In the genomic region with DNA sequence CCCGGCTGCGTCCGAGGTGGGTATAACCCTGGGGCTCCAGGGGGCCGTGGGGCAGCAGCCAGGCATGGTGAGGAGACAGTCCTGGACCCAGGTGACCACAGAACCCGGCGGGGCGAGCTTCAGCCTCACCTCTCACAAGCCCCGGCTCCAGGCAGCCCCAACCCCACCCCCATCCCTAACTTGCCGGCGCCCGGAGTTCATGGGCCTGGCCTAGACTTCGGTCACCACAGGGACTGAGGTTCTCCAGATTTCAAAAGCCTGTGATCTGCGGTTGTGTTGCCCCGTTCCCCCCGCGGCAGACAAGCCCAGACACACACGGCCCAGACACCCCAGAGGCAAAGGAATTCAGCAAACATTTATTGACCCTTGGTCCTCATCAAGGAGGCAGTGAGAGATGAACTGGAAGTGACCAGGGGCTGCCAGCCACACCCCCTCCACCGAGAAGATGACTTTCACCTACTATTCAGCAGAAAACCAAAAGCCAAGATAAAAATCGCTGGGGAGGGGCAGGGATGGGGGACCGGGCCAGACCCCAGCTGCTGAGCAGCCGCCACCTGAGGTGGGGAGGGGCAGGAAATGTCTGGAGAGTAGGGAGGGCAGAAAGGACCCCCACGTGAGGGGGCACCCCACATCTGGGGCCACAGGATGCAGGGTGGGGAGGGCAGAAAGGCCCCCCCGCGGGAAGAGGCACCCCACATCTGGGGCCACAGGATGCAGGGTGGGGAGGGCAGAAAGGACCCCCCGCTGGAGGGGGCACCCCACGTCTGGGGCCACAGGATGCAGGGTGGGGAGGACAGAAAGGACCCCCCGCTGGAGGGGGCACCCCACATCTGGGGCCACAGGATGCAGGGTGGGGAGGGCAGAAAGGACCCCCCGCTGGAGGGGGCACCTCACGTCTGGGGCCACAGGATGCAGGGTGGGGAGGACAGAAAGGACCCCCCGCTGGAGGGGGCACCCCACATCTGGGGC, we compare ENCODE assay signal across 22 cellular contexts. TPM values are rescaled to one million over a fixed set of nuclear protein-coding genes. Genes with fewer than 3 reads are reported as not detected.
A peak's percentile ranks its signal among the peaks of the same experiment; 100 is the strongest.
DNase-seq lines count a peak whose midpoint lies in the region; ATAC-seq and TF ChIP-seq lines count a peak whose summit lies in the region.
"Had no signal": no experiment of that assay in that cellular context is flagged by ENCODE, and none has a peak within 500 bp of the region (broad histone marks: within the 10 kb centered on the region; RNA-seq: fewer than 3 reads in every experiment).

No MANE protein-coding gene starts in this region.

- no peak overlapping the region for H2AFZ ChIP-seq in SK-N-SH (ENCODE audit: low read depth)

- H3K36me3 Mint-ChIP-seq in progenitor cell of endocrine pancreas (ENCODE audit: insufficient read depth), result peaks cover 4% of the 10 kb centered on the region
- H3K36me3 Mint-ChIP-seq in activated T-helper 2 cell treated with anti-CD3 and anti-CD28 coated beads, Interferon-gamma antibody, Interleukin-2, Interleukin-4, amounts not matched to agents 10 μg/mL and 5 μg/mL and 100 μg/mL, durations not matched to agents 14 hours and 24 hours and 36 hours (ENCODE audit: low read depth), result no peaks in the 10 kb centered on the region

- POLR2A ChIA-PET in SK-N-SH (lab: Yijun Ruan, JAX), result no interaction called here

- peaks cover 7% of the 10 kb centered on the region; the same call in 1 of the 2 replicates for H3K27me3 ChIP-seq in SK-N-SH (ENCODE audit: insufficient read depth)
- H3K27me3 ChIP-seq: pancreas, SJSA1 had no signal

- H3K9me2 ChIP-seq in SK-N-SH, result no peaks in the 10 kb centered on the region

- H3K79me2 ChIP-seq in SK-N-SH (ENCODE audit: insufficient read depth), result no peaks in the 10 kb centered on the region

- intact Hi-C loops in activated T-helper 2 cell treated with anti-CD3 and anti-CD28 coated beads, Interferon-gamma antibody, Interleukin-2, Interleukin-4, amounts not matched to agents 10 μg/mL and 5 μg/mL and 100 μg/mL, durations not matched to agents 14 hours and 24 hours and 36 hours (cut with micrococcal nuclease), result no loop called here

- no peak overlapping the region for H3K4me2 ChIP-seq in SK-N-SH

- H3K27me3 Mint-ChIP-seq in progenitor cell of endocrine pancreas, result peaks cover 24% of the 10 kb centered on the region
- H3K27me3 Mint-ChIP-seq in activated T-helper 2 cell treated with anti-CD3 and anti-CD28 coated beads, Interferon-gamma antibody, Interleukin-2, Interleukin-4, amounts not matched to agents 10 μg/mL and 5 μg/mL and 100 μg/mL, durations not matched to agents 14 hours and 24 hours and 36 hours (ENCODE audit: low read depth), result peaks cover 25% of the 10 kb centered on the region

- H3F3A ChIP-seq in SK-N-SH (replicated peaks; ENCODE audit: insufficient read depth), result no peaks in the 10 kb centered on the region

- H3K36me3 ChIP-seq in SK-N-SH (replicated peaks in 1 of 2; ENCODE audit: control insufficient read depth in 1 of 2, insufficient read depth in 2 of 2, low read length in 1 of 2), result no peaks in the 10 kb centered on the region
- H3K36me3 ChIP-seq: pancreas, tibial nerve had no signal

- no peak overlapping the region for H3K27ac Mint-ChIP-seq in progenitor cell of endocrine pancreas
- no peak overlapping the region for H3K27ac Mint-ChIP-seq in activated T-helper 2 cell treated with anti-CD3 and anti-CD28 coated beads, Interferon-gamma antibody, Interleukin-2, Interleukin-4, amounts not matched to agents 10 μg/mL and 5 μg/mL and 100 μg/mL, durations not matched to agents 14 hours and 24 hours and 36 hours
- H3K27ac Mint-ChIP-seq: activated CD4-positive, alpha-beta memory T cell treated with anti-CD3 and anti-CD28 coated beads, Interleukin-2, amount 10 ng/mL, durations not matched to agents 7 days and 5 days; activated T-helper 17 cell treated with anti-CD3 and anti-CD28 coated beads, Interleukin-2, amount 50 U/mL, for 72 hours; stimulated activated memory B cell treated with anti-CD40 and anti-IgM and Interleukin-4, amounts not matched to agents 10 μg/mL and 1 μg/mL and 100 μg/mL, for 72 hours had no signal

- peaks cover 8% of the 10 kb centered on the region for H3K9me3 Mint-ChIP-seq in progenitor cell of endocrine pancreas (ENCODE audit: low read depth)
- H3K9me3 Mint-ChIP-seq in activated T-helper 2 cell treated with anti-CD3 and anti-CD28 coated beads, Interferon-gamma antibody, Interleukin-2, Interleukin-4, amounts not matched to agents 10 μg/mL and 5 μg/mL and 100 μg/mL, durations not matched to agents 14 hours and 24 hours and 36 hours, result peaks cover 9% of the 10 kb centered on the region
- H3K9me3 Mint-ChIP-seq: activated T-helper 17 cell treated with anti-CD3 and anti-CD28 coated beads, Interleukin-2, amount 50 U/mL, for 72 hours had no signal

- TF ChIP-seq CTCF in SK-N-SH (IDR thresholded peaks at IDR 0.05) (no peak), progenitor cell of endocrine pancreas (IDR thresholded peaks at IDR 0.05; ENCODE audit: unreplicated experiment) (no peak)

- H3K9me3 ChIP-seq in SK-N-SH, result peaks cover 4% of the 10 kb centered on the region; the same call in 1 of the 2 replicates
- H3K9me3 ChIP-seq: pancreas had no signal

- H3K27ac ChIP-seq in SK-N-SH (ENCODE audit: low read depth in 2 of 2, low read length in 1 of 2), result no peak overlapping the region
- H3K27ac ChIP-seq: C4-2B, heart right ventricle, pancreas, SJSA1, tibial nerve had no signal

- no peaks in the 10 kb centered on the region for H4K20me1 ChIP-seq in SK-N-SH (ENCODE audit: insufficient read depth)

- ATAC-seq in SK-N-SH treated with all-trans-retinoic acid at 6 μM for 48 hours (no peak), GM21528 (IDR thresholded peaks at IDR 0.05; ENCODE audit: low FRiP score, unreplicated experiment) (no peak)
- ATAC-seq: activated T-helper 17 cell treated with anti-CD3 and anti-CD28 coated beads, Interleukin-2, amount 50 U/mL, for 72 hours; heart right ventricle; pancreas; stimulated activated memory B cell treated with anti-CD40 and anti-IgM and Interleukin-4, amounts not matched to agents 10 μg/mL and 1 μg/mL and 100 μg/mL, for 72 hours had no signal

- H3K4me3 Mint-ChIP-seq in progenitor cell of endocrine pancreas (ENCODE audit: low read depth), result peak overlapping the region; percentile 46
- no peak overlapping the region for H3K4me3 Mint-ChIP-seq in activated T-helper 2 cell treated with anti-CD3 and anti-CD28 coated beads, Interferon-gamma antibody, Interleukin-2, Interleukin-4, amounts not matched to agents 10 μg/mL and 5 μg/mL and 100 μg/mL, durations not matched to agents 14 hours and 24 hours and 36 hours (ENCODE audit: low read depth)
- H3K4me3 Mint-ChIP-seq: activated CD4-positive, alpha-beta memory T cell treated with anti-CD3 and anti-CD28 coated beads, Interleukin-2, amount 10 ng/mL, durations not matched to agents 7 days and 5 days; stimulated activated memory B cell treated with anti-CD40 and anti-IgM and Interleukin-4, amounts not matched to agents 10 μg/mL and 1 μg/mL and 100 μg/mL, for 72 hours had no signal

- H3K4me1 Mint-ChIP-seq in progenitor cell of endocrine pancreas (ENCODE audit: low read depth), result peaks cover 4% of the 10 kb centered on the region
- peaks cover 8% of the 10 kb centered on the region for H3K4me1 Mint-ChIP-seq in activated T-helper 2 cell treated with anti-CD3 and anti-CD28 coated beads, Interferon-gamma antibody, Interleukin-2, Interleukin-4, amounts not matched to agents 10 μg/mL and 5 μg/mL and 100 μg/mL, durations not matched to agents 14 hours and 24 hours and 36 hours (ENCODE audit: low read depth)

- DNase-seq in SK-N-SH (peak; percentile 52), OCI-M1 (lab: John Stamatoyannopoulos, UW) (peak; percentile 18), iPS-NIHi11 (ENCODE audit: low spot score) (peak; percentile 11), progenitor cell of endocrine pancreas (ENCODE audit: low spot score, unreplicated experiment) (peak; percentile 14), A172 (ENCODE audit: low spot score) (no peak)
- DNase-seq in activated T-helper 2 cell treated with anti-CD3 and anti-CD28 coated beads, Interferon-gamma antibody, Interleukin-2, Interleukin-4, amounts not matched to agents 10 μg/mL and 5 μg/mL and 100 μg/mL, durations not matched to agents 14 hours and 24 hours and 36 hours (ENCODE audit: low spot score), result no peak
- DNase-seq: 8988T; activated CD4-positive, alpha-beta memory T cell treated with anti-CD3 and anti-CD28 coated beads, Interleukin-2, amount 10 ng/mL, durations not matched to agents 7 days and 5 days; DMS53; NCI-H1048; NCI-H524 treated with DMSO at 0.1 percent for 48 hours had no signal

- H3K4me3 ChIP-seq in SK-N-SH (ENCODE audit: low read depth in 2 of 2, low read length in 1 of 2), result no peak overlapping the region
- H3K4me3 ChIP-seq: pancreas, SJSA1, tibial nerve had no signal

- no peak overlapping the region for H3K9ac ChIP-seq in SK-N-SH

- no peak for TF ChIP-seq EP300 in SK-N-SH (IDR thresholded peaks at IDR 0.05; ENCODE audit: borderline replicate concordance in 1 of 2, low read depth in 1 of 2, low read length in 1 of 2)

- TF ChIP-seq RAD21 in SK-N-SH (IDR thresholded peaks at IDR 0.05; ENCODE audit: low read length), result no peak

- CTCF ChIA-PET in SK-N-SH (lab: Yijun Ruan, JAX), result interaction anchor here (1.0 to 13.2 kb wide), 5 partner anchors 13 to 68 kb away, joined by 3 to 246 read pairs (median 5); partner anchors contain the start of gene PERM1

- 8% methylated on average over 19 of the region's 30 CpGs for WGBS in SK-N-SH (ENCODE audit: low lambda C conversion rate)

- peaks cover 0 to 10% of the 10 kb centered on the region in 2 experiments; a peak in 1 of 4 replicates for H3K4me1 ChIP-seq in SK-N-SH (ENCODE audit: control insufficient read depth in 1 of 2, insufficient read depth in 2 of 2, low read depth in 1 of 2, low read length in 1 of 2)

RNA-seq across cellular contexts. Expression of gene HES4, which starts 3.9 kb away (rescaled TPM):
- 4.2 and 4.7 TPM in 2 replicates for polyA plus RNA-seq in SK-N-SH (2012; rRNA removed)
- 0.26 and 0.32 TPM in 2 replicates for polyA plus RNA-seq in SK-N-SH (2012; cell fraction: cytosol; rRNA removed)
- polyA plus RNA-seq in SK-N-SH (2012; cell fraction: nucleus; rRNA removed), result 43.9 and 52.7 TPM in 2 replicates
- 83.8 and 87.4 TPM in 2 replicates for total RNA-seq in progenitor cell of endocrine pancreas
- 2.0 and 3.1 TPM in 2 replicates for total RNA-seq in activated T-helper 2 cell treated with anti-CD3 and anti-CD28 coated beads, Interferon-gamma antibody, Interleukin-2, Interleukin-4, amounts not matched to agents 10 μg/mL and 5 μg/mL and 100 μg/mL, durations not matched to agents 14 hours and 24 hours and 36 hours
- 10.0 and 20.7 TPM in 2 replicates for total RNA-seq in A172 (2014; rRNA removed; shearing (Covaris generic))

RNA-seq across cellular contexts. Expression of gene PERM1, which starts 14.1 kb away (rescaled TPM):
- 0.18 and 0.25 TPM in 2 replicates for polyA plus RNA-seq in SK-N-SH (2012; rRNA removed)
- 0.13 and 0.18 TPM in 2 replicates for polyA plus RNA-seq in SK-N-SH (2012; cell fraction: cytosol; rRNA removed)
- 0.73 and 1.4 TPM in 2 replicates for polyA plus RNA-seq in SK-N-SH (2012; cell fraction: nucleus; rRNA removed)
- not detected in 2 replicates for total RNA-seq in progenitor cell of endocrine pancreas
- not detected in 2 replicates for total RNA-seq in activated T-helper 2 cell treated with anti-CD3 and anti-CD28 coated beads, Interferon-gamma antibody, Interleukin-2, Interleukin-4, amounts not matched to agents 10 μg/mL and 5 μg/mL and 100 μg/mL, durations not matched to agents 14 hours and 24 hours and 36 hours
- 0.29 TPM in 1 of 2 replicates, not detected in the other for total RNA-seq in A172 (2014; rRNA removed; shearing (Covaris generic))
- total RNA-seq: activated CD4-positive, alpha-beta memory T cell treated with anti-CD3 and anti-CD28 coated beads, Interleukin-2, amount 10 ng/mL, durations not matched to agents 7 days and 5 days; activated T-helper 17 cell treated with anti-CD3 and anti-CD28 coated beads, Interleukin-2, amount 50 U/mL, for 72 hours; dermis microvascular lymphatic vessel endothelial cell; kidney epithelial cell had no signal

RNA-seq across cellular contexts. Expression of gene ISG15, which starts 17.3 kb away (rescaled TPM):
- 22.9 and 28.6 TPM in 2 replicates for polyA plus RNA-seq in SK-N-SH (2012; rRNA removed)
- 14.3 and 16.1 TPM in 2 replicates for polyA plus RNA-seq in SK-N-SH (2012; cell fraction: cytosol; rRNA removed)
- 15.0 and 31.2 TPM in 2 replicates for polyA plus RNA-seq in SK-N-SH (2012; cell fraction: nucleus; rRNA removed)
- total RNA-seq in progenitor cell of endocrine pancreas, result 13.6 and 14.3 TPM in 2 replicates
- 31.9 and 33.8 TPM in 2 replicates for total RNA-seq in activated T-helper 2 cell treated with anti-CD3 and anti-CD28 coated beads, Interferon-gamma antibody, Interleukin-2, Interleukin-4, amounts not matched to agents 10 μg/mL and 5 μg/mL and 100 μg/mL, durations not matched to agents 14 hours and 24 hours and 36 hours
- total RNA-seq in A172 (2014; rRNA removed; shearing (Covaris generic)), result 63.5 and 100.0 TPM in 2 replicates

RNA-seq across cellular contexts. Expression of gene AGRN, which starts 24.0 kb away (rescaled TPM):
- 24.0 and 31.6 TPM in 2 replicates for polyA plus RNA-seq in SK-N-SH (2012; rRNA removed)
- 12.6 and 21.4 TPM in 2 replicates for polyA plus RNA-seq in SK-N-SH (2012; cell fraction: cytosol; rRNA removed)
- polyA plus RNA-seq in SK-N-SH (2012; cell fraction: nucleus; rRNA removed), result 141 and 187 TPM in 2 replicates
- 330 and 335 TPM in 2 replicates for total RNA-seq in progenitor cell of endocrine pancreas
- total RNA-seq in activated T-helper 2 cell treated with anti-CD3 and anti-CD28 coated beads, Interferon-gamma antibody, Interleukin-2, Interleukin-4, amounts not matched to agents 10 μg/mL and 5 μg/mL and 100 μg/mL, durations not matched to agents 14 hours and 24 hours and 36 hours, result 27.6 and 29.2 TPM in 2 replicates
- total RNA-seq in A172 (2014; rRNA removed; shearing (Covaris generic)), result 107 and 115 TPM in 2 replicates

RNA-seq across cellular contexts. Expression of gene PLEKHN1, which starts 29.7 kb away (rescaled TPM):
- not detected in 2 replicates for polyA plus RNA-seq in SK-N-SH (2012; rRNA removed)
- not detected in 2 replicates for polyA plus RNA-seq in SK-N-SH (2012; cell fraction: cytosol; rRNA removed)
- 0.13 and 0.25 TPM in 2 replicates for polyA plus RNA-seq in SK-N-SH (2012; cell fraction: nucleus; rRNA removed)
- total RNA-seq in progenitor cell of endocrine pancreas, result 1.1 and 1.9 TPM in 2 replicates
- 3.7 and 4.0 TPM in 2 replicates for total RNA-seq in activated T-helper 2 cell treated with anti-CD3 and anti-CD28 coated beads, Interferon-gamma antibody, Interleukin-2, Interleukin-4, amounts not matched to agents 10 μg/mL and 5 μg/mL and 100 μg/mL, durations not matched to agents 14 hours and 24 hours and 36 hours
- total RNA-seq in A172 (2014; rRNA removed; shearing (Covaris generic)), result 0.62 and 0.93 TPM in 2 replicates

Comparison
In these comparisons a context has a peak if more than half of its experiments do, and no peak if none do; other contexts are left out.
1. DNase-seq: peak in SK-N-SH (single experiment), OCI-M1 (single experiment), iPS-NIHi11 (single experiment) and progenitor cell of endocrine pancreas (single experiment); none in activated T-helper 2 cell treated with anti-CD3 and anti-CD28 coated beads, Interferon-gamma antibody, Interleukin-2, Interleukin-4, amounts not matched to agents 10 μg/mL and 5 μg/mL and 100 μg/mL, durations not matched to agents 14 hours and 24 hours and 36 hours (single experiment) and A172 (single experiment).